8 cellular contexts compared by ENCODE assay signal in the genomic region with DNA sequence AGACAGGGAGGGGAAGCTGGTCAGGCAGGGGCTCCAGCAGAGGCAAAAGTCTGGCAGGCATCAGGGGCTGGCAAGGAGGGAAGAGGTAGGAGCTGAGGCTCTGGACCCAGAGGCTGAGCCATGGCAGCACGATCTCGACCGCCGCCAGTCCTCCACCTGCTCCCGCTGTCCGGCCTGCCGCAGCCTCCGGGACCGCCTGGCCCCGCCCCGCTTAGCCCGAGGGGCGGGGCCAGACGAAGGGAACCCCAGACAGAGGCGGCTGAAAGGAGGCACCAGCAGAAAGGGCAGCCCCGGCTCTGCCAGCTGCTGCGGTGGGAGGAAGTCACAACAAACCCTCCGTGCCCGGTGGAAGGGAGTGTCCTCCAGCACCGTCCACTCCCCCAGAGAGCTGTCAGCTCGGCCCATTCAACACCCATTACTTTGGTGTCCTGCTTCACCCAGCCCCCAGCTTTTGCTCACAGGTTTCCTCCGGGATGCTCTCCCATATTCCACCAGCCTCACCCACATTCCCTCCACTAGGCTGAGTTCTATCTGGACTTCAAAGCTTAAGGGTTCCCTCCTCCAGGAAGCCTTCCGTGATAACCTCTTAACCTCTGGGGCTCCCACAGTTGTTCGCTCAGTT. TPM values are rescaled to one million over a fixed set of nuclear protein-coding genes. Genes with fewer than 3 reads are reported as not detected.
A peak's percentile ranks its signal among the peaks of the same experiment; 100 is the strongest.
DNase-seq lines count a peak whose midpoint lies in the region; ATAC-seq and TF ChIP-seq lines count a peak whose summit lies in the region.

MFNG (minus strand) TSS at position 161 of the 622 bp plus-strand sequence. CDS start 207 bp downstream, outside the sequence.

- peak within 1 kb of the TSS; percentile 90 for H3K27ac Mint-ChIP-seq in activated T-cell treated with anti-CD3 and anti-CD28 coated beads, Interleukin-2, amount 50 U/mL, for 72 hours
- peak within 1 kb of the TSS; percentile 71 for H3K27ac Mint-ChIP-seq in neural crest cell (ENCODE audit: unreplicated experiment)

- H4K20me1 ChIP-seq in PC-9 (ENCODE audit: insufficient read depth) = no peaks in the 10 kb centered on the region

- H3K4me3 Mint-ChIP-seq in activated T-cell treated with anti-CD3 and anti-CD28 coated beads, Interleukin-2, amount 50 U/mL, for 72 hours = peak within 1 kb of the TSS; percentile 90 to 93
- peak within 1 kb of the TSS; percentile 44 for H3K4me3 Mint-ChIP-seq in neural crest cell

- no peaks in the 10 kb centered on the region for H3K4me1 ChIP-seq in PC-9 (replicated peaks; ENCODE audit: insufficient read depth)

- H2AFZ ChIP-seq in PC-9 = no peak within 1 kb of the TSS

- no TSS peak for BruUV-seq in PC-9 (replicated peaks; lab: Mats Ljungman, UMichigan)

- ATAC-seq in HG03135 (IDR thresholded peaks at IDR 0.05; ENCODE audit: unreplicated experiment) = peak; percentile 53
- ATAC-seq in activated T-cell treated with anti-CD3 and anti-CD28 coated beads, Interleukin-2, amount 50 U/mL, for 72 hours (replicated peaks in 1 of 2) = peak; percentile 74

- H3K79me2 ChIP-seq in PC-9 (ENCODE audit: low read depth) = no peaks in the 10 kb centered on the region

- no peak within 1 kb of the TSS for H3K27ac ChIP-seq in PC-9

- peak; percentile 28 for DNase-seq in NCI-H510A treated with DMSO at 0.1 percent for 48 hours (lab: John Stamatoyannopoulos, UW)
- no peak for DNase-seq in NCI-H510A (lab: John Stamatoyannopoulos, UW)
- DNase-seq in PC-9 = no peak
- DNase-seq in activated T-cell treated with anti-CD3 and anti-CD28 coated beads, Interleukin-2, amount 50 U/mL, for 72 hours = peak; percentile 82 to 86
- peak; percentile 34 for DNase-seq in fibroblast of pulmonary artery (ENCODE audit: low read depth)
- DNase-seq in neural crest cell (ENCODE audit: low read depth, low spot score) = peak; percentile 46

- no peaks in the 10 kb centered on the region for H3K9me2 ChIP-seq in PC-9 (ENCODE audit: insufficient read depth)

- no peaks in the 10 kb centered on the region for H3K9me3 ChIP-seq in PC-9 (ENCODE audit: insufficient read depth, low read depth)

- CTCF ChIA-PET in PC-9 (lab: Charles Lee) = interaction anchor here (0.6 kb wide), 2 partner anchors 137 to 196 kb away, joined by 4 to 5 read pairs; no protein-coding TSS in a partner anchor

- peaks cover 20% of the 10 kb centered on the region for H3F3A ChIP-seq in PC-9 (ENCODE audit: insufficient read depth, low read depth)

- intact Hi-C loops in PC-9 (cut with micrococcal nuclease; ENCODE audit: unreplicated experiment) = no loop called here

- H3K36me3 ChIP-seq in PC-9 (ENCODE audit: low read depth) = no peaks in the 10 kb centered on the region

- POLR2A ChIA-PET in PC-9 (lab: Charles Lee; ENCODE audit: unreplicated experiment) = no interaction called here

- TF ChIP-seq CTCF in PC-9 (conservative IDR thresholded peaks at IDR 0.05) = no peak
- no peak for TF ChIP-seq CTCF in fibroblast of pulmonary artery (IDR thresholded peaks at IDR 0.05; ENCODE audit: low read length, missing control alignments)
- TF ChIP-seq CTCF in neural crest cell (conservative IDR thresholded peaks at IDR 0.05) = no peak
- TF ChIP-seq CTCF in subcutaneous adipose tissue (IDR thresholded peaks at IDR 0.05; ENCODE audit: low read depth) = no peak

- no peaks in the 10 kb centered on the region for H3K27me3 ChIP-seq in PC-9 (ENCODE audit: insufficient read depth, low read depth)

- no peaks in the 10 kb centered on the region for H3K9me3 Mint-ChIP-seq in activated T-cell treated with anti-CD3 and anti-CD28 coated beads, Interleukin-2, amount 50 U/mL, for 72 hours
- no peaks in the 10 kb centered on the region for H3K9me3 Mint-ChIP-seq in neural crest cell

- H3K27me3 Mint-ChIP-seq in activated T-cell treated with anti-CD3 and anti-CD28 coated beads, Interleukin-2, amount 50 U/mL, for 72 hours (ENCODE audit: low read depth) = no peaks in the 10 kb centered on the region
- peaks cover 20% of the 10 kb centered on the region for H3K27me3 Mint-ChIP-seq in neural crest cell (ENCODE audit: low read depth)

- H3K4me1 Mint-ChIP-seq in activated T-cell treated with anti-CD3 and anti-CD28 coated beads, Interleukin-2, amount 50 U/mL, for 72 hours (ENCODE audit: low read depth) = peaks cover 68% of the 10 kb centered on the region
- H3K4me1 Mint-ChIP-seq in neural crest cell = peaks cover 31% of the 10 kb centered on the region

- no peak within 1 kb of the TSS for H3K4me2 ChIP-seq in PC-9

- H3K4me3 ChIP-seq in PC-9 = no peak within 1 kb of the TSS
- H3K4me3 ChIP-seq in fibroblast of pulmonary artery (replicated peaks; ENCODE audit: low read depth, low read length) = no peak within 1 kb of the TSS

- peaks cover 3 to 5% of the 10 kb centered on the region in 2 donors for H3K36me3 Mint-ChIP-seq in activated T-cell treated with anti-CD3 and anti-CD28 coated beads, Interleukin-2, amount 50 U/mL, for 72 hours (ENCODE audit: insufficient read depth in 2 of 2)
- H3K36me3 Mint-ChIP-seq in neural crest cell (ENCODE audit: low read depth) = no peaks in the 10 kb centered on the region

RNA-seq across cellular contexts. Expression of gene MFNG, which starts in this region (rescaled TPM):
- total RNA-seq in PC-9 (2021) (26.0 and 28.1 TPM in 2 replicates), neural crest cell (3.2 and 4.7 TPM in 2 replicates), subcutaneous adipose tissue (10 to 100 TPM in 3 of 4 donors, 1 to 10 TPM in 1; 9.0 to 24.3 (median 17.3) TPM)
- total RNA-seq in activated T-cell treated with anti-CD3 and anti-CD28 coated beads, Interleukin-2, amount 50 U/mL, for 72 hours = 100 to 1,000 TPM in 1 of 2 donors, 10 to 100 TPM in 1; 94.0 to 116 TPM

Comparison
In these comparisons a context has a peak if more than half of its experiments do, and no peak if none do; other contexts are left out.
1. DNase-seq: peak in NCI-H510A treated with DMSO at 0.1 percent for 48 hours (single experiment), activated T-cell treated with anti-CD3 and anti-CD28 coated beads, Interleukin-2, amount 50 U/mL, for 72 hours (2 of 2), fibroblast of pulmonary artery (single experiment) and neural crest cell (single experiment); none in NCI-H510A (single experiment) and PC-9 (0 of 2).